ENCODE assay signal across 6 cellular contexts in the genomic region with DNA sequence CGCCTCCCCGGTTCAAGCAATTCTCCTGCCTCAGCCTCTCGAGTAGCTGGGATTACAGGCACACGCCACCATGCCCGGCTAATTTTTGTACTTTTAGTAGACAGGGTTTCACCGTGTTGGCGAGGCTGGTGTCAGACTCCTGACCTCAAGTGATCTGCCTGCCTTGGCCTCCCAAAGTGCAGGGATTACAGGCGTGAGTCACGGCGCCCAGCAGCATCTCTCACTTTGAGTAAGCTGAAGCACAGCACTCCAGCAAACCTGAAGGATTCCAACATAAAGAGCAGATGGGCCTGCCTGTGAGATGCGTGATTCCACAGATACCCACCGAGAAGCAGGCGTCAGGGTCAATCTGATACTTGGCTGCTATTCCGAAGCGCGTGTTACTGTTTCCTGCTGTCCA. TPM values are rescaled to one million over a fixed set of nuclear protein-coding genes. Genes with fewer than 3 reads are reported as not detected.
DNase-seq lines count a peak whose midpoint lies in the region; ATAC-seq, FAIRE-seq and TF ChIP-seq lines count a peak whose summit lies in the region.
"Not testable (repeated sequence)": the region's sequence is repeated elsewhere in the genome, so short reads cannot be mapped to it uniquely, and the experiment has no call there.

No MANE protein-coding gene starts in this region.

- not testable (repeated sequence) for H2BK120ac ChIP-seq in neuronal stem cell (ENCODE audit: low read depth, low read length)

- peaks cover 45% of the 10 kb centered on the region for H3K36me3 Mint-ChIP-seq in T-helper 2 cell treated with Interferon-gamma antibody and Interleukin-4, amounts not matched to agents 5 μg/mL and 100 μg/mL, for 36 hours (ENCODE audit: low read depth)
- peaks cover 99% of the 10 kb centered on the region for H3K36me3 Mint-ChIP-seq in activated T-helper 17 cell treated with anti-CD3 and anti-CD28 coated beads, Interleukin-2, amount 50 U/mL, for 72 hours (ENCODE audit: low read depth)
- peaks cover 26% of the 10 kb centered on the region for H3K36me3 Mint-ChIP-seq in astrocyte (ENCODE audit: low read depth, unreplicated experiment)
- peaks cover 100% of the 10 kb centered on the region for H3K36me3 Mint-ChIP-seq in stimulated activated effector memory CD8-positive, alpha-beta T cell treated with anti-CD3 and anti-CD28 coated beads, Interleukin-12 subunit alpha, Interleukin-12 subunit beta, amount 100 ng/mL, for 72 hours

- not testable (repeated sequence) for H3K79me1 ChIP-seq in neuronal stem cell (ENCODE audit: low read depth, low read length)

- not testable (repeated sequence) for H3K4me1 Mint-ChIP-seq in T-helper 2 cell treated with Interferon-gamma antibody and Interleukin-4, amounts not matched to agents 5 μg/mL and 100 μg/mL, for 36 hours (ENCODE audit: low read depth)
- peaks cover 13% of the 10 kb centered on the region for H3K4me1 Mint-ChIP-seq in activated T-helper 17 cell treated with anti-CD3 and anti-CD28 coated beads, Interleukin-2, amount 50 U/mL, for 72 hours
- H3K4me1 Mint-ChIP-seq in astrocyte (ENCODE audit: low read depth, unreplicated experiment), result peaks cover 29% of the 10 kb centered on the region
- H3K4me1 Mint-ChIP-seq in stimulated activated effector memory CD8-positive, alpha-beta T cell treated with anti-CD3 and anti-CD28 coated beads, Interleukin-12 subunit alpha, Interleukin-12 subunit beta, amount 100 ng/mL, for 72 hours, result peaks cover 14% of the 10 kb centered on the region

- not testable (repeated sequence) for H3K4me2 ChIP-seq in astrocyte (ENCODE audit: low read length); neuronal stem cell (ENCODE audit: insufficient read depth, low read length, poor library complexity, severe bottlenecking)

- not testable (repeated sequence) for H3K27me3 ChIP-seq in astrocyte (ENCODE audit: insufficient read depth, low read length); neuronal stem cell (ENCODE audit: control insufficient read depth in 3 of 3, insufficient read depth in 3 of 3, low read depth in 1 of 3, low read length in 3 of 3)

- peaks cover 18% of the 10 kb centered on the region for H3K4me1 ChIP-seq in astrocyte (ENCODE audit: insufficient read depth, low read length)
- not testable (repeated sequence) for H3K4me1 ChIP-seq in neuronal stem cell (ENCODE audit: control insufficient read depth in 2 of 2, insufficient read depth in 1 of 2, low read depth in 1 of 2, low read length in 2 of 2)

- not testable (repeated sequence) for H3K18ac ChIP-seq in neuronal stem cell (ENCODE audit: low read length)

- H3K9me3 Mint-ChIP-seq in T-helper 2 cell treated with Interferon-gamma antibody and Interleukin-4, amounts not matched to agents 5 μg/mL and 100 μg/mL, for 36 hours; activated T-helper 17 cell treated with anti-CD3 and anti-CD28 coated beads, Interleukin-2, amount 50 U/mL, for 72 hours; astrocyte (ENCODE audit: unreplicated experiment); stimulated activated effector memory CD8-positive, alpha-beta T cell treated with anti-CD3 and anti-CD28 coated beads, Interleukin-12 subunit alpha, Interleukin-12 subunit beta, amount 100 ng/mL, for 72 hours: not testable (repeated sequence)

- peak overlapping the region; percentile 17 for H4K8ac ChIP-seq in neuronal stem cell (ENCODE audit: low read depth, low read length)

- not testable (repeated sequence) for H4K20me1 ChIP-seq in astrocyte (ENCODE audit: insufficient read depth, low read length)

- not testable (repeated sequence) for H3K9ac ChIP-seq in astrocyte (ENCODE audit: low read length); neuronal stem cell (ENCODE audit: low read depth, low read length, poor library complexity)

- FAIRE-seq in astrocyte (lab: Jason Lieb, UNC), result not testable (repeated sequence)

- H3K36me3 ChIP-seq in astrocyte (ENCODE audit: insufficient read depth, low read length) (peaks cover 39% of the 10 kb centered on the region), neuronal stem cell (replicated peaks in 1 of 2; ENCODE audit: control insufficient read depth in 2 of 2, insufficient read depth in 2 of 2, low read length in 2 of 2) (peaks cover 33 to 89% of the 10 kb centered on the region in 2 donors)

- H3K9me3 ChIP-seq in astrocyte (ENCODE audit: insufficient read depth, low read depth, low read length); neuronal stem cell (replicated peaks in 1 of 2; ENCODE audit: control insufficient read depth in 2 of 2, insufficient read depth in 1 of 2, low read depth in 1 of 2, low read length in 2 of 2): not testable (repeated sequence)

- not testable (repeated sequence) for H2AK5ac ChIP-seq in neuronal stem cell (ENCODE audit: low read depth, low read length)

- not testable (repeated sequence) for H3K27ac ChIP-seq in astrocyte (ENCODE audit: low read depth, low read length); neuronal stem cell (replicated peaks; ENCODE audit: low read length)

- not testable (repeated sequence) for H4K91ac ChIP-seq in neuronal stem cell (ENCODE audit: low read depth, low read length, poor library complexity)

- H3K27ac Mint-ChIP-seq in T-helper 2 cell treated with Interferon-gamma antibody and Interleukin-4, amounts not matched to agents 5 μg/mL and 100 μg/mL, for 36 hours, result not testable (repeated sequence)
- peak overlapping the region; percentile 68 for H3K27ac Mint-ChIP-seq in activated T-helper 17 cell treated with anti-CD3 and anti-CD28 coated beads, Interleukin-2, amount 50 U/mL, for 72 hours
- peak overlapping the region; percentile 100 for H3K27ac Mint-ChIP-seq in astrocyte (ENCODE audit: unreplicated experiment)
- H3K27ac Mint-ChIP-seq in stimulated activated effector memory CD8-positive, alpha-beta T cell treated with anti-CD3 and anti-CD28 coated beads, Interleukin-12 subunit alpha, Interleukin-12 subunit beta, amount 100 ng/mL, for 72 hours, result peak overlapping the region; percentile 54

- not testable (repeated sequence) for TF ChIP-seq CTCF in astrocyte (IDR thresholded peaks at IDR 0.05; ENCODE audit: insufficient read depth, low read depth, low read length)

- H2BK5ac ChIP-seq in neuronal stem cell (ENCODE audit: low read length), result not testable (repeated sequence)

- not testable (repeated sequence) for H3K4ac ChIP-seq in neuronal stem cell (ENCODE audit: low read length)

- not testable (repeated sequence) for H2AFZ ChIP-seq in astrocyte (ENCODE audit: low read depth, low read length); neuronal stem cell (ENCODE audit: low read length)

- H3K27me3 Mint-ChIP-seq in T-helper 2 cell treated with Interferon-gamma antibody and Interleukin-4, amounts not matched to agents 5 μg/mL and 100 μg/mL, for 36 hours (ENCODE audit: low read depth); activated T-helper 17 cell treated with anti-CD3 and anti-CD28 coated beads, Interleukin-2, amount 50 U/mL, for 72 hours; astrocyte (ENCODE audit: low read depth, unreplicated experiment): not testable (repeated sequence)

- not testable (repeated sequence) for H2BK15ac ChIP-seq in neuronal stem cell (ENCODE audit: low read length)

- peak; percentile 32 for DNase-seq in T-helper 2 cell treated with Interferon-gamma antibody and Interleukin-4, amounts not matched to agents 5 μg/mL and 100 μg/mL, for 36 hours (ENCODE audit: low spot score)
- peak; percentile 31 to 49 for DNase-seq in activated CD4-positive, alpha-beta T cell treated with anti-CD3 and anti-CD28 coated beads, Interleukin-2, amount 50 U/mL, for 48 hours
- DNase-seq in astrocyte (ENCODE audit: low read depth); neuronal stem cell (ENCODE audit: low spot score); stimulated activated effector memory CD8-positive, alpha-beta T cell treated with anti-CD3 and anti-CD28 coated beads, Interleukin-12 subunit alpha, Interleukin-12 subunit beta, amount 100 ng/mL, for 72 hours (ENCODE audit: low spot score in 2 of 2): not testable (repeated sequence)

- not testable (repeated sequence) for H3K4me3 Mint-ChIP-seq in T-helper 2 cell treated with Interferon-gamma antibody and Interleukin-4, amounts not matched to agents 5 μg/mL and 100 μg/mL, for 36 hours; activated T-helper 17 cell treated with anti-CD3 and anti-CD28 coated beads, Interleukin-2, amount 50 U/mL, for 72 hours; stimulated activated effector memory CD8-positive, alpha-beta T cell treated with anti-CD3 and anti-CD28 coated beads, Interleukin-12 subunit alpha, Interleukin-12 subunit beta, amount 100 ng/mL, for 72 hours
- peak overlapping the region; percentile 14 for H3K4me3 Mint-ChIP-seq in astrocyte (ENCODE audit: unreplicated experiment)

- not testable (repeated sequence) for H3K14ac ChIP-seq in neuronal stem cell (ENCODE audit: low read length)

- no CpG with 5 or more reads among the region's 16 CpGs for WGBS in neuronal stem cell (ENCODE audit: extremely low coverage in 2 of 2, insufficient read length in 2 of 2, insufficient replicate concordance in 1 of 2), 2 donors

- not testable (repeated sequence) for H2BK12ac ChIP-seq in neuronal stem cell (ENCODE audit: low read length)

- peaks cover 30% of the 10 kb centered on the region for H3K79me2 ChIP-seq in astrocyte (ENCODE audit: insufficient read depth, low read length)

- not testable (repeated sequence) for H3K4me3 ChIP-seq in astrocyte (ENCODE audit: insufficient read depth, low read depth, low read length); neuronal stem cell (ENCODE audit: low read length in 2 of 2)

- ATAC-seq in activated T-helper 17 cell treated with anti-CD3 and anti-CD28 coated beads, Interleukin-2, amount 50 U/mL, for 72 hours (replicated peaks), result peak; percentile 62
- ATAC-seq in stimulated activated effector memory CD8-positive, alpha-beta T cell treated with anti-CD3 and anti-CD28 coated beads, Interleukin-12 subunit alpha, Interleukin-12 subunit beta, amount 100 ng/mL, for 72 hours, result peak; percentile 31

- H3K23ac ChIP-seq in neuronal stem cell (ENCODE audit: low read depth, low read length, poor library complexity), result not testable (repeated sequence)

RNA-seq across cellular contexts. Expression of gene C5orf15, which starts 7.1 kb away (rescaled TPM):
- 10 to 100 TPM; 17.9 to 36.8 TPM for total RNA-seq in activated T-helper 17 cell treated with anti-CD3 and anti-CD28 coated beads, Interleukin-2, amount 50 U/mL, for 72 hours
- total RNA-seq in astrocyte, result 88.8 and 91.1 TPM in 2 replicates
- polyA plus RNA-seq in neuronal stem cell (2013, experiment 1 of 2), result 69.1 TPM
- 68.8 TPM for polyA plus RNA-seq in neuronal stem cell (2013, experiment 2 of 2)

RNA-seq across cellular contexts. Expression of gene VDAC1, which starts 29.2 kb away (rescaled TPM):
- total RNA-seq in activated T-helper 17 cell treated with anti-CD3 and anti-CD28 coated beads, Interleukin-2, amount 50 U/mL, for 72 hours, result 100 to 1,000 TPM; 334 to 423 TPM
- 354 and 364 TPM in 2 replicates for total RNA-seq in astrocyte
- polyA plus RNA-seq in neuronal stem cell (2013, experiment 1 of 2), result 153 TPM
- 152 TPM for polyA plus RNA-seq in neuronal stem cell (2013, experiment 2 of 2)
